In genomic region chr10:4359003-4359402, GRCh38 we compare ENCODE assay signal across 18 cellular contexts.
A peak's percentile ranks its signal among the peaks of the same experiment; 100 is the strongest.
DNase-seq lines count a peak whose midpoint lies in the region; TF ChIP-seq lines count a peak whose summit lies in the region.
"Had no signal": no experiment of that assay in that cellular context is flagged by ENCODE, and none has a peak within 500 bp of the region (broad histone marks: within the 10 kb centered on the region; RNA-seq: fewer than 3 reads in every experiment).

No MANE protein-coding gene starts in this region.

- no peak overlapping the region for H3K27ac Mint-ChIP-seq in immature natural killer cell
- H3K27ac Mint-ChIP-seq: activated CD8-positive, alpha-beta memory T cell treated with anti-CD3 and anti-CD28 coated beads, Interleukin-2, amount 10 ng/mL, durations not matched to agents 7 days and 5 days; brain; natural killer cell; T-helper 2 cell treated with Interferon-gamma antibody and Interleukin-4, amounts not matched to agents 5 μg/mL and 100 μg/mL, for 36 hours had no signal

- 0 out of 2 replicates have a peak, but pooled peaks cover 4% of the 10 kb centered on the region for H3K9me2 ChIP-seq in Karpas-422 (replicated peaks; ENCODE audit: insufficient read depth, low read length)

- H3K9me3 Mint-ChIP-seq in immature natural killer cell, result no peaks in the 10 kb centered on the region
- H3K9me3 Mint-ChIP-seq: brain; natural killer cell; T-helper 2 cell treated with Interferon-gamma antibody and Interleukin-4, amounts not matched to agents 5 μg/mL and 100 μg/mL, for 36 hours had no signal

- H3K36me3 ChIP-seq in Karpas-422 (ENCODE audit: insufficient read depth, low read length), result no peaks in the 10 kb centered on the region
- H3K36me3 ChIP-seq: gastrocnemius medialis, SJSA1 had no signal

- H3K27me3 Mint-ChIP-seq in immature natural killer cell (ENCODE audit: low read depth in 3 of 3), result peaks cover 1 to 18% (median 6%) of the 10 kb centered on the region in 3 donors
- H3K27me3 Mint-ChIP-seq: brain had no signal

- DNase-seq in NCI-H748 (lab: John Stamatoyannopoulos, UW; ENCODE audit: unreplicated experiment), result peak; percentile 5
- DNase-seq in NCI-H748 treated with DMSO at 0.1 percent for 48 hours (lab: John Stamatoyannopoulos, UW), result no peak
- peak; percentile 50 for DNase-seq in amniotic epithelial cell (ENCODE audit: low read depth)
- DNase-seq in fibroblast of the aortic adventitia (ENCODE audit: low read depth), result peak; percentile 59
- DNase-seq in skeletal muscle cell (ENCODE audit: low read depth), result peak; percentile 89
- DNase-seq in Karpas-422, result no peak
- DNase-seq in immature natural killer cell, result no peak
- no peak for DNase-seq in HCEC 1CT
- DNase-seq: ACHN; activated CD4-positive, CD25-positive, alpha-beta regulatory T cell treated with anti-CD3 and anti-CD28 coated beads, Interleukin-2, amount 50 U/mL, for 72 hours; activated CD8-positive, alpha-beta memory T cell treated with anti-CD3 and anti-CD28 coated beads, Interleukin-2, amount 10 ng/mL, durations not matched to agents 7 days and 5 days; natural killer cell; NCI-H1048; NCI-H2227 treated with DMSO at 0.1 percent for 48 hours had no signal

- no peak overlapping the region for H3K27ac ChIP-seq in Karpas-422 (ENCODE audit: low read length)
- H3K27ac ChIP-seq: gastrocnemius medialis, SJSA1 had no signal

- H3K36me3 Mint-ChIP-seq in immature natural killer cell, result no peaks in the 10 kb centered on the region
- H3K36me3 Mint-ChIP-seq: activated CD8-positive, alpha-beta memory T cell treated with anti-CD3 and anti-CD28 coated beads, Interleukin-2, amount 10 ng/mL, durations not matched to agents 7 days and 5 days; brain; natural killer cell had no signal

- H3K4me1 ChIP-seq in Karpas-422 (ENCODE audit: low read length), result no peaks in the 10 kb centered on the region
- H3K4me1 ChIP-seq: gastrocnemius medialis had no signal

- H3K27me3 ChIP-seq in Karpas-422 (ENCODE audit: low read length), result no peaks in the 10 kb centered on the region
- H3K27me3 ChIP-seq: gastrocnemius medialis, SJSA1 had no signal

- no peak overlapping the region for H3K4me2 ChIP-seq in Karpas-422 (ENCODE audit: low read depth, low read length, poor library complexity, severe bottlenecking)

- no peaks in the 10 kb centered on the region for H3K79me2 ChIP-seq in Karpas-422 (ENCODE audit: low read length)

- H3K4me3 ChIP-seq in fibroblast of the aortic adventitia (ENCODE audit: low read depth, low read length) (no peak overlapping the region), skeletal muscle cell (ENCODE audit: low read depth, low read length) (no peak overlapping the region), Karpas-422 (ENCODE audit: low read length) (no peak overlapping the region)
- H3K4me3 ChIP-seq: gastrocnemius medialis, SJSA1 had no signal

- no peaks in the 10 kb centered on the region for H4K20me1 ChIP-seq in Karpas-422 (ENCODE audit: insufficient read depth, low read depth, low read length)

- no peaks in the 10 kb centered on the region for H3K9me3 ChIP-seq in Karpas-422 (ENCODE audit: low read length)
- H3K9me3 ChIP-seq: gastrocnemius medialis, SJSA1 had no signal

- no peak overlapping the region for H3K4me3 Mint-ChIP-seq in immature natural killer cell
- H3K4me3 Mint-ChIP-seq: activated CD8-positive, alpha-beta memory T cell treated with anti-CD3 and anti-CD28 coated beads, Interleukin-2, amount 10 ng/mL, durations not matched to agents 7 days and 5 days; brain; natural killer cell; T-helper 2 cell treated with Interferon-gamma antibody and Interleukin-4, amounts not matched to agents 5 μg/mL and 100 μg/mL, for 36 hours had no signal

- H2AFZ ChIP-seq in Karpas-422 (ENCODE audit: low read length), result no peak overlapping the region

- H3K4me1 Mint-ChIP-seq in immature natural killer cell, result no peaks in the 10 kb centered on the region

- no peak overlapping the region for H3K9ac ChIP-seq in Karpas-422 (ENCODE audit: low read length)

- no peak for TF ChIP-seq CTCF in fibroblast of the aortic adventitia (IDR thresholded peaks at IDR 0.05; ENCODE audit: insufficient read depth, low read length)

Comparison
In these comparisons a context has a peak if more than half of its experiments do, and no peak if none do; other contexts are left out.
1. DNase-seq: peak in NCI-H748 (single experiment), amniotic epithelial cell (single experiment), fibroblast of the aortic adventitia (single experiment) and skeletal muscle cell (single experiment); none in NCI-H748 treated with DMSO at 0.1 percent for 48 hours (single experiment), Karpas-422 (single experiment), immature natural killer cell (0 of 3) and HCEC 1CT (single experiment).